ENCODE assay signal across 1 cellular context in genomic region chr3:197522183-197522715, GRCh38.
TF ChIP-seq lines count a peak whose summit lies in the region.

No MANE protein-coding gene starts in this region.

TF ChIP-seq in HepG2, 621 proteins besides CTCF, POLR2A, EP300 and RAD21 (continued from another document):
- TF ChIP-seq KLF6 (CRISPR knock-in tag; IDR thresholded peaks at IDR 0.05) (no peak), ZNF761 (CRISPR knock-in tag; conservative IDR thresholded peaks at IDR 0.05) (no peak), ZNF136 (CRISPR knock-in tag; IDR thresholded peaks at IDR 0.05; ENCODE audit: low read depth) (no peak), ZBTB25 (CRISPR knock-in tag; IDR thresholded peaks at IDR 0.05) (no peak), ZNF569 (CRISPR knock-in tag; IDR thresholded peaks at IDR 0.05; ENCODE audit: borderline replicate concordance) (no peak)
